ENCODE assay signal across 13 cellular contexts in genomic region chr7:43248961-43249807, GRCh38.
DNase-seq lines count a peak whose midpoint lies in the region; ATAC-seq and TF ChIP-seq lines count a peak whose summit lies in the region.
"Had no signal": no experiment of that assay in that cellular context is flagged by ENCODE, and none has a peak within 500 bp of the region (broad histone marks: within the 10 kb centered on the region; RNA-seq: fewer than 3 reads in every experiment).

No MANE protein-coding gene starts in this region.

- intact Hi-C loops in PC-9 (cut with micrococcal nuclease; ENCODE audit: unreplicated experiment) = no loop called here
- intact Hi-C loops in esophagus squamous epithelium (cut with DNase I) = no loop called here
- intact Hi-C loops in gastrocnemius medialis (cut with DNase I; ENCODE audit: low total_unique reads) = no loop called here

- ATAC-seq in gastrocnemius medialis = peak; percentile 62 to 66
- no peak for ATAC-seq in activated CD4-positive, CD25-positive, alpha-beta regulatory T cell treated with anti-CD3 and anti-CD28 coated beads, Interleukin-2, amount 50 U/mL, for 24 hours
- no peak for ATAC-seq in HG03432 (IDR thresholded peaks at IDR 0.05; ENCODE audit: unreplicated experiment)
- ATAC-seq: body of pancreas; stimulated activated memory B cell treated with anti-CD40 and anti-IgM and Interleukin-4, amounts not matched to agents 10 μg/mL and 1 μg/mL and 100 μg/mL, for 72 hours had no signal

- no peaks in the 10 kb centered on the region for H3K79me2 ChIP-seq in PC-9 (ENCODE audit: low read depth)

- H3K27me3 ChIP-seq in PC-9 (ENCODE audit: insufficient read depth, low read depth) (peaks cover 71% of the 10 kb centered on the region), esophagus squamous epithelium (peaks cover 0 to 19% (median 0%) of the 10 kb centered on the region in 4 donors), gastrocnemius medialis (no peaks in the 10 kb centered on the region)
- H3K27me3 ChIP-seq: body of pancreas had no signal

- DNase-seq in EL = peak; percentile 84
- DNase-seq in PC-9 = peak in 1 of 2 experiments; percentile 46
- no peak for DNase-seq in esophagus squamous epithelium (lab: John Stamatoyannopoulos, UW)
- peak in 1 of 2 donors; percentile 17 for DNase-seq in gastrocnemius medialis
- DNase-seq in NCI-H2171 (lab: John Stamatoyannopoulos, UW) = no peak
- no peak for DNase-seq in NCI-H82 (lab: John Stamatoyannopoulos, UW)
- DNase-seq: GF-D8, NCI-H446, retina had no signal

- peak overlapping the region; percentile 55 for H3K4me2 ChIP-seq in PC-9

- TF ChIP-seq POLR2A in esophagus squamous epithelium (IDR thresholded peaks at IDR 0.05) (no peak), gastrocnemius medialis (IDR thresholded peaks at IDR 0.05) (no peak)

- H3K27ac ChIP-seq in PC-9 (no peak overlapping the region), esophagus squamous epithelium (peak overlapping the region in 3 of 4 donors; percentile 18 to 48 (median 25)), gastrocnemius medialis (peak overlapping the region in 2 of 4 donors; percentile 22 to 42)
- H3K27ac ChIP-seq: body of pancreas had no signal

- H3K36me3 ChIP-seq in PC-9 (ENCODE audit: low read depth) (no peaks in the 10 kb centered on the region), esophagus squamous epithelium (no peaks in the 10 kb centered on the region), gastrocnemius medialis (no peaks in the 10 kb centered on the region)

- H3K4me3 ChIP-seq in PC-9 (no peak overlapping the region; the same call in 1 of the 2 replicates), esophagus squamous epithelium (peak overlapping the region in 3 of 4 donors; percentile 1 to 42 (median 33)), gastrocnemius medialis (peak overlapping the region in 1 of 4 donors; percentile 7)
- H3K4me3 ChIP-seq: body of pancreas had no signal

- in situ Hi-C loops in gastrocnemius medialis (cut with MboI; ENCODE audit: low sequenced_read_pairs in 4 of 4) = no loop called here

- H3K4me1 ChIP-seq in PC-9 (replicated peaks; ENCODE audit: insufficient read depth) (no peaks in the 10 kb centered on the region), esophagus squamous epithelium (peaks cover 0 to 13% (median 5%) of the 10 kb centered on the region in 3 donors), gastrocnemius medialis (no peaks in the 10 kb centered on the region)
- H3K4me1 ChIP-seq: body of pancreas had no signal

- H3K9me2 ChIP-seq in PC-9 (ENCODE audit: insufficient read depth) = no peaks in the 10 kb centered on the region

- 50 to 52% methylated on average over 9 to 13 of the region's 29 CpGs for WGBS in esophagus squamous epithelium, 2 donors

- H3K9me3 ChIP-seq in PC-9 (ENCODE audit: insufficient read depth, low read depth) = no peaks in the 10 kb centered on the region
- no peaks in the 10 kb centered on the region for H3K9me3 ChIP-seq in esophagus squamous epithelium
- no peaks in the 10 kb centered on the region for H3K9me3 ChIP-seq in gastrocnemius medialis
- H3K9me3 ChIP-seq: body of pancreas had no signal

- no peak for TF ChIP-seq CTCF in PC-9 (conservative IDR thresholded peaks at IDR 0.05)
- no peak for TF ChIP-seq CTCF in esophagus squamous epithelium (IDR thresholded peaks at IDR 0.05)
- TF ChIP-seq CTCF in gastrocnemius medialis (IDR thresholded peaks at IDR 0.05 in 4 of 5, conservative IDR thresholded peaks at IDR 0.05 in 1 of 5) = no peak

- BruUV-seq in PC-9 (replicated peaks; lab: Mats Ljungman, UMichigan) = TSS peak; percentile 52

- H3F3A ChIP-seq in PC-9 (ENCODE audit: insufficient read depth, low read depth) = no peaks in the 10 kb centered on the region

- H2AFZ ChIP-seq in PC-9 = peak overlapping the region; percentile 63; the same call in 1 of the 2 replicates

- POLR2A ChIA-PET in PC-9 (lab: Charles Lee; ENCODE audit: unreplicated experiment) = interaction anchor here (0.5 kb wide), 1 partner anchor 1166 kb away, joined by 3 read pairs; no protein-coding TSS in a partner anchor

- H4K20me1 ChIP-seq in PC-9 (ENCODE audit: insufficient read depth) = no peaks in the 10 kb centered on the region

- CTCF ChIA-PET in PC-9 (lab: Charles Lee) = no interaction called here

Comparison
In these comparisons a context has a peak if more than half of its experiments do, and no peak if none do; other contexts are left out.
1. ATAC-seq: peak in gastrocnemius medialis (2 of 2); none in activated CD4-positive, CD25-positive, alpha-beta regulatory T cell treated with anti-CD3 and anti-CD28 coated beads, Interleukin-2, amount 50 U/mL, for 24 hours (0 of 2) and HG03432 (single experiment).